Comparison of ENCODE assay signal across 10 cellular contexts in the genomic region with DNA sequence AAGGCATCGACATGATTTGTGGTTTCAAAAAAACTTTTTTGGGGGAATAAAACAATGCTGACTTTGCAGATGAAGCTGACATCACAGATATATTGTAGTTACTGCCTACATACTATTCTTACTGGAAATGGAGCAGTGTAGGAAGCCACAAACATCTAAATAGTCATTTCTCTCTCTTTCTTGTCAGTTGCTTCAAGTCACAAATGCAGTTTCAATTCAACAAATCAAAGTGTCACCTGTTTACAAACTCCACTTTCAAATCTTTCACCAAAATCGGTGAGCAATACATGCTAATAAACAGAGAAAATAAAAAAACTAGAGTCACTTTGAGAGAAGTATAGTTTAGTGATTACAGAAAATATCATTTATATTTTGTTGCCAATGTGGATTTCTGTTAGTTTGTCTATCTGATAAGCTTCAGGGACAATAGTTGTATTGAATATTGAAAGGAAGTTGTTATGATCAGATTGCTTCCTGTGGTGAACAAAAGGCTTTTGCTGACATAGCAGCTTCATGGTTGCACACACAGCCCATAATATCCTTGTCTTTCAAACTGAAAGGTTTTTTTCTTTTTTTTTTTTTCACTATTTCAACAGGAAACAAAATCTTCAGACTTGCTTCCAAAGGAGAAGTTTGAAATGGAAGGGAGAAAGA. TPM values are rescaled to one million over a fixed set of nuclear protein-coding genes. Genes with fewer than 3 reads are reported as not detected.
DNase-seq lines count a peak whose midpoint lies in the region; ATAC-seq lines count a peak whose summit lies in the region.
"Had no signal": no experiment of that assay in that cellular context is flagged by ENCODE, and none has a peak within 500 bp of the region (broad histone marks: within the 10 kb centered on the region; RNA-seq: fewer than 3 reads in every experiment).

No MANE protein-coding gene starts in this region.

- H3K9me3 Mint-ChIP-seq in activated CD8-positive, alpha-beta T cell treated with anti-CD3 and anti-CD28 coated beads, Interleukin-2, amount 10 ng/mL, durations not matched to agents 7 days and 5 days (ENCODE audit: insufficient read depth) = no peaks in the 10 kb centered on the region

- H3K4me1 Mint-ChIP-seq in activated CD8-positive, alpha-beta T cell treated with anti-CD3 and anti-CD28 coated beads, Interleukin-2, amount 10 ng/mL, durations not matched to agents 7 days and 5 days (ENCODE audit: low read depth) = peaks cover 8% of the 10 kb centered on the region

- POLR2A ChIA-PET in activated CD8-positive, alpha-beta T cell treated with anti-CD3 and anti-CD28 coated beads, Interleukin-2, amount 10 ng/mL, durations not matched to agents 7 days and 5 days (lab: Charles Lee) = no interaction called here

- ATAC-seq in GM18498 (IDR thresholded peaks at IDR 0.05; ENCODE audit: unreplicated experiment) (peak; percentile 83), GM19452 (IDR thresholded peaks at IDR 0.05; ENCODE audit: unreplicated experiment) (peak; percentile 90), HG03064 (IDR thresholded peaks at IDR 0.05; ENCODE audit: low read depth, unreplicated experiment) (peak; percentile 87)
- no peak for ATAC-seq in activated CD8-positive, alpha-beta T cell treated with anti-CD3 and anti-CD28 coated beads, Interleukin-2, amount 10 ng/mL, durations not matched to agents 7 days and 5 days

- no peak overlapping the region for H3K4me3 Mint-ChIP-seq in activated CD8-positive, alpha-beta T cell treated with anti-CD3 and anti-CD28 coated beads, Interleukin-2, amount 10 ng/mL, durations not matched to agents 7 days and 5 days

- no peak for DNase-seq in activated CD8-positive, alpha-beta T cell treated with anti-CD3 and anti-CD28 coated beads, Interleukin-2, amount 10 ng/mL, durations not matched to agents 7 days and 5 days
- DNase-seq in NCI-H2227 treated with DMSO at 0.1 percent for 48 hours (lab: John Stamatoyannopoulos, UW) (no peak), SIG-M5 treated with dmso at 0.1 percent for 504 hours (lab: John Stamatoyannopoulos, UW; ENCODE audit: unreplicated experiment) (no peak), NCI-H510A (lab: John Stamatoyannopoulos, UW) (no peak), AML-193 (lab: John Stamatoyannopoulos, UW) (no peak)
- DNase-seq: amygdala, MG63 had no signal

- CTCF ChIA-PET in activated CD8-positive, alpha-beta T cell treated with anti-CD3 and anti-CD28 coated beads, Interleukin-2, amount 10 ng/mL, durations not matched to agents 7 days and 5 days (lab: Charles Lee) = interaction anchor here (1.0 kb wide), 1 partner anchor 48 kb away, joined by 3 read pairs; no protein-coding TSS in a partner anchor

- H3K36me3 Mint-ChIP-seq in activated CD8-positive, alpha-beta T cell treated with anti-CD3 and anti-CD28 coated beads, Interleukin-2, amount 10 ng/mL, durations not matched to agents 7 days and 5 days (ENCODE audit: low read depth) = no peaks in the 10 kb centered on the region

- H3K27me3 Mint-ChIP-seq in activated CD8-positive, alpha-beta T cell treated with anti-CD3 and anti-CD28 coated beads, Interleukin-2, amount 10 ng/mL, durations not matched to agents 7 days and 5 days (ENCODE audit: low read depth) = no peaks in the 10 kb centered on the region

- H3K27ac Mint-ChIP-seq in activated CD8-positive, alpha-beta T cell treated with anti-CD3 and anti-CD28 coated beads, Interleukin-2, amount 10 ng/mL, durations not matched to agents 7 days and 5 days = peak overlapping the region; percentile 27

RNA-seq across cellular contexts. Expression of a gene that starts 49.7 kb away (rescaled TPM):
- total RNA-seq in activated CD8-positive, alpha-beta T cell treated with anti-CD3 and anti-CD28 coated beads, Interleukin-2, amount 10 ng/mL, durations not matched to agents 7 days and 5 days = under 1 TPM; 0.08 to 0.16 TPM
